ENCODE assay signal across 1 cellular context in the genomic region with DNA sequence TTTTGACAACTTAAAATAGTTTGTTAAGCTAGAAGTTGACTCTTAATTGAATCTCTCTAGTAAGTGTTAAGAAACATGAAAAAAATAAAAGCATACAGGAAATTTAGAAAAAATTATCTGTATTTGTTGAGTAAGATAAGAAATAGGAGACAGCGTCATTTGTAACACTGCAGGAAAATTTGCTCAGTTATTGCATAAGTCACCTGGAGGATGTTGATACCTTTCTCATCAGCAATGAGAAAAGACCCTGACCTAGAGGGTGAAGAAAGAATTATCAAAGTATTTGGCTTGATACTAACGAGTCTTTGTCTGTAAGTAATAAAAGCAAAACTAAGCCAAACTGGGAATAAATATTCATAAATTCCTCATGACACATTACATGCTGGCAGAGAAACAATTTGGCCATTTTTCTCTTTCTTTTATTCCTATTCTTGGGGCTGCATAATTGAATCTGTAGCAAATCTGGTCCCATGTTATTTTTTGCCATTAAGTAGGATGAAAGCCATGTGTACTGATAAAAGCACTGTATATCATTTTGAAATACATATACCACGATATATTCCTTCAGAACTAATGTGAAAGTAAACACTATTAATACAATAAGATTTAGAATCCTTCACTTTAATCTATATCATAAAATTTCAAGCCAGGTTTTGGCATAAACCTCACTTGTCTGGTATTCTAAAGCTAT.
TF ChIP-seq lines count a peak whose summit lies in the region.

No MANE protein-coding gene starts in this region.

TF ChIP-seq in GM12878, 131 proteins besides CTCF, POLR2A, EP300 and RAD21 (continued from another document):
- TF ChIP-seq, protein P1, sequence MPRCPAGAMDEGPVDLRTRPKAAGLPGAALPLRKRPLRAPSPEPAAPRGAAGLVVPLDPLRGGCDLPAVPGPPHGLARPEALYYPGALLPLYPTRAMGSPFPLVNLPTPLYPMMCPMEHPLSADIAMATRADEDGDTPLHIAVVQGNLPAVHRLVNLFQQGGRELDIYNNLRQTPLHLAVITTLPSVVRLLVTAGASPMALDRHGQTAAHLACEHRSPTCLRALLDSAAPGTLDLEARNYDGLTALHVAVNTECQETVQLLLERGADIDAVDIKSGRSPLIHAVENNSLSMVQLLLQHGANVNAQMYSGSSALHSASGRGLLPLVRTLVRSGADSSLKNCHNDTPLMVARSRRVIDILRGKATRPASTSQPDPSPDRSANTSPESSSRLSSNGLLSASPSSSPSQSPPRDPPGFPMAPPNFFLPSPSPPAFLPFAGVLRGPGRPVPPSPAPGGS (IDR thresholded peaks at IDR 0.05; ENCODE audit: borderline replicate concordance, insufficient read depth, low read depth, low read length, poor library complexity, severe bottlenecking) = no peak
